Comparison of ENCODE assay signal across 2 cellular contexts in the genomic region with DNA sequence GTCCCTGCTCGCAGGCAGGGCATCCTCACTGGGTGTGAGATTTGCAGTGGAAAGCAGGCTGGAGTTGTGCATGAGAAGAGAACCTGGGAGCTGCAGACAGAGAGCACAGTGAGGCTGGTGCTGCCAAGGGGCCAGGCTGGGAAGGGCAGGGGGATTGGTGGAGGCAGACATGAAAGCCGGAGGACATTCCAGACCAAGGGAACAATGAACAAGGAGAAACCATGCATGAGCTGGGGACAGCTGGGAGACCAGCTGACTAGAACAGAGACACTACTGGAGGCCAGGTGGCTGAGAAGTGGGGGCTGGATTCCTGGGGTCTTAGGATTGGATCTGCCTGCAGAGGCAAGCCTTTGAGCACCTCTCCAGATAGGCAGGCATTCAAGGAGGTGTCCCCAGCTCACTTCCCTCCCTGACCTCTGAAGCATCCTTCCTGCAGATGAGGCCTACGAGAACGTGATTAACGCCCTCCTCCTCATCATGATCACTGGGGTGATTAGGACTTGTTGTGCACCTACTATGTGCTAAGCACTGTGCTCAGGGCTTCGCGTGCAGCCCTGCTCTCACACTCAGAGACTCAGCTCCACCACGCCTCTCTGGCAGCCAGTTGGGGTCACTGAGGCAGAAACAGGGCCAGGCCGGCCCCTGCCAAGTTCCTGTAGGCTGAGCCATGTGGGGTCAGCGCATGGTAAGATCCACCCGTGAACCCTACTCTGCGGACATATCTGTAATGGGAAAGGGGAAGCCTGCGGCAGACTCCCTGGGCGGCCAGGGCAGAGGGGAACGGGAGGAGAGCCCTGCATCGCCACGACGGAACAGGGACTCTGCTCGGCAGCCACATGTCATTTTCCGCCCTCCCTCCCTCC.
TF ChIP-seq lines count a peak whose summit lies in the region.

No MANE protein-coding gene starts in this region.

TF ChIP-seq in GM23338, 12 proteins besides CTCF, POLR2A, EP300 and RAD21:
- TF ChIP-seq STAT1 (IDR thresholded peaks at IDR 0.05; ENCODE audit: unreplicated experiment) = no peak

TF ChIP-seq in H1, 55 proteins besides CTCF, POLR2A, EP300 and RAD21:
- TF ChIP-seq NANOG (IDR thresholded peaks at IDR 0.05; ENCODE audit: insufficient read depth, low read depth, low read length, poor library complexity, severe bottlenecking) (no peak), TEAD4 (IDR thresholded peaks at IDR 0.05; ENCODE audit: low read depth, low read length) (no peak), CEBPB (IDR thresholded peaks at IDR 0.05; ENCODE audit: low read depth, low read length) (no peak), KDM1A (IDR thresholded peaks at IDR 0.05; ENCODE audit: borderline replicate concordance, low read length) (no peak), SIN3A (conservative IDR thresholded peaks at IDR 0.05 in 1 of 2, IDR thresholded peaks at IDR 0.05 in 1 of 2; ENCODE audit: low read depth in 1 of 2, low read length in 2 of 2) (no peak), TAF1 (IDR thresholded peaks at IDR 0.05; ENCODE audit: low read depth, low read length) (no peak), SRF (IDR thresholded peaks at IDR 0.05; ENCODE audit: low read depth, low read length) (no peak), POLR2AphosphoS5 (IDR thresholded peaks at IDR 0.05; ENCODE audit: low read depth, low read length) (no peak), SUZ12 (IDR thresholded peaks at IDR 0.05; ENCODE audit: low read length) (no peak), SP2 (IDR thresholded peaks at IDR 0.05; ENCODE audit: low read length) (no peak), HDAC2 (IDR thresholded peaks at IDR 0.05; ENCODE audit: borderline replicate concordance in 1 of 2, low read depth in 2 of 2, low read length in 2 of 2) (no peak)
- TF ChIP-seq, protein P1, sequence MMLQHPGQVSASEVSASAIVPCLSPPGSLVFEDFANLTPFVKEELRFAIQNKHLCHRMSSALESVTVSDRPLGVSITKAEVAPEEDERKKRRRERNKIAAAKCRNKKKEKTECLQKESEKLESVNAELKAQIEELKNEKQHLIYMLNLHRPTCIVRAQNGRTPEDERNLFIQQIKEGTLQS (IDR thresholded peaks at IDR 0.05; ENCODE audit: insufficient read depth, low read depth, low read length) = no peak
- TF ChIP-seq, protein P2, sequence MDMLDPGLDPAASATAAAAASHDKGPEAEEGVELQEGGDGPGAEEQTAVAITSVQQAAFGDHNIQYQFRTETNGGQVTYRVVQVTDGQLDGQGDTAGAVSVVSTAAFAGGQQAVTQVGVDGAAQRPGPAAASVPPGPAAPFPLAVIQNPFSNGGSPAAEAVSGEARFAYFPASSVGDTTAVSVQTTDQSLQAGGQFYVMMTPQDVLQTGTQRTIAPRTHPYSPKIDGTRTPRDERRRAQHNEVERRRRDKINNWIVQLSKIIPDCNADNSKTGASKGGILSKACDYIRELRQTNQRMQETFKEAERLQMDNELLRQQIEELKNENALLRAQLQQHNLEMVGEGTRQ (IDR thresholded peaks at IDR 0.05; ENCODE audit: low read length) = no peak
